Comparison of ENCODE assay signal across 8 cellular contexts in the genomic region with DNA sequence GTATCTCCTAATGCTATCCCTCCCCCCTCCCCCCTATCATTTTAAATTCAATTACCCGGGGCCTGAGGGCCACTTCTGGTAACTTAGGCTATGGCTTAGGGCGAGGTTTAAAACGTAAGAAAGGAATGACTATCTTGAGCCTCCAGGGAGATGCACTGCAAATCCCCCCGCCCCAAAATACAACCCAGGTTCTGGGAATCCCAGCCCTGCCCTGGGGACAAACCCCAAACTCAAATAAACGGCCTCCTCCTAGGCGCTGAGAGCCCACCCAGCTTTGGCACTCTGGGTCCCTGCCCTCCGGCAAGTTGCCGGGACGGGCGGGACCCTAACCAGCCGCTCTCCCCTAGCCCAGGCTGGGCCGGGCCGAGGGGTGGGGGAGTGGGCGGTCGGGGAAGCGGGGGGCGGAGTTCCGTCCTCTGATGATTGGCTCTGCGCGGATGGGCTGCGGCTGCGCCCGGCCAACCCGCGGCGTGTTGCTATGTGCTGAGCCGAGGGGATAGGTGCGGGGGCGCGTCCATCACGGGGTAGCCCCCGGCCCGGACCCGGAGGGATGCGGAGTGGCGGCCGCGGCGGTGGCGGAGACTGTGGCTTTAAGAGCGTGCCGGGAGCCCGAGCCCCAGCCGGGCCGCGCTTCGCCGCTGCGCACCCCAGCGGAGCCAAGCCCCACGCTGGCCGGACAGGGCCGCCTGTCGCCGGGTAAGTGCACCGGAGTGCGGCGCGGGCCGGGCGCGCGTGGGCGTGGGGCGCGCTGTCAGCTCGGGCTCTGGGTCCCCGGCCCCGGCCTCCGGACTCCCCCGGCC. TPM values are rescaled to one million over a fixed set of nuclear protein-coding genes. Genes with fewer than 3 reads are reported as not detected.
A peak's percentile ranks its signal among the peaks of the same experiment; 100 is the strongest.
DNase-seq lines count a peak whose midpoint lies in the region; ATAC-seq, FAIRE-seq and TF ChIP-seq lines count a peak whose summit lies in the region.

A gene with protein sequence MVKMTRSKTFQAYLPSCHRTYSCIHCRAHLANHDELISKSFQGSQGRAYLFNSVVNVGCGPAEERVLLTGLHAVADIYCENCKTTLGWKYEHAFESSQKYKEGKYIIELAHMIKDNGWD (plus strand): TSS at position 527 of the 800 bp plus-strand sequence. CDS start 21,755 bp downstream, outside the sequence.

- H3K4me2 ChIP-seq in A549 (peak within 1 kb of the TSS; percentile 95), mammary epithelial cell (ENCODE audit: insufficient read depth, low read depth, low read length) (peak within 1 kb of the TSS; percentile 99)

- intact Hi-C loops in mammary epithelial cell (cut with micrococcal nuclease), result no loop called here

- peak; percentile 45; the same call in 1 of the 2 replicates for TF ChIP-seq POLR2A in A549 (IDR thresholded peaks at IDR 0.05; ENCODE audit: low read length)

- peak within 1 kb of the TSS; percentile 92 for H2AFZ ChIP-seq in mammary epithelial cell (ENCODE audit: low read depth, low read length)

- H3K4me3 ChIP-seq in A549 (peak within 1 kb of the TSS; percentile 99), WI38 (ENCODE audit: low read depth, low read length) (peak within 1 kb of the TSS; percentile 78), mammary epithelial cell (replicated peaks in 1 of 3; ENCODE audit: insufficient read depth in 1 of 3, low read depth in 2 of 3, low read length in 3 of 3) (peak within 1 kb of the TSS; percentile 79 to 89 (median 81)), iPS-20b (ENCODE audit: low read length) (peak within 1 kb of the TSS; percentile 72), skeletal muscle tissue (ENCODE audit: low read length in 3 of 3) (peak within 1 kb of the TSS; percentile 84 to 93 (median 88))

- peak within 1 kb of the TSS; percentile 75 to 87 for H3K27ac ChIP-seq in A549
- peak within 1 kb of the TSS; percentile 8 for H3K27ac ChIP-seq in mammary epithelial cell (ENCODE audit: insufficient read depth, low read depth, low read length)
- no peak within 1 kb of the TSS for H3K27ac ChIP-seq in iPS-20b (ENCODE audit: low read length)
- peak within 1 kb of the TSS; percentile 95 for H3K27ac ChIP-seq in skeletal muscle tissue (ENCODE audit: low read depth, low read length)

- H3K9ac ChIP-seq in mammary epithelial cell (ENCODE audit: insufficient read depth, low read length), result peak within 1 kb of the TSS; percentile 58
- H3K9ac ChIP-seq in iPS-20b (ENCODE audit: low read depth, low read length), result peak within 1 kb of the TSS; percentile 46; the same call in 1 of the 2 replicates
- H3K9ac ChIP-seq in skeletal muscle tissue (ENCODE audit: low read depth in 1 of 3, low read length in 3 of 3), result peak within 1 kb of the TSS; percentile 83 to 95 (median 94)

- H4K20me1 ChIP-seq in mammary epithelial cell (ENCODE audit: insufficient read depth, low read length), result no peaks in the 10 kb centered on the region

- TF ChIP-seq RAD21 in A549 (conservative IDR thresholded peaks at IDR 0.05 in 1 of 2, IDR thresholded peaks at IDR 0.05 in 1 of 2), result no peak

- DNase-seq in A549 (ENCODE audit: low read depth in 1 of 2, low spot score in 1 of 2), result peak; percentile 95 to 98
- peak; percentile 86 for DNase-seq in NCI-H2227 treated with DMSO at 0.1 percent for 48 hours (lab: John Stamatoyannopoulos, UW)
- peak; percentile 83 for DNase-seq in mammary epithelial cell

- peaks cover 40% of the 10 kb centered on the region for H3K4me1 ChIP-seq in A549
- H3K4me1 ChIP-seq in mammary epithelial cell (ENCODE audit: insufficient read depth, low read length), result peaks cover 24% of the 10 kb centered on the region
- H3K4me1 ChIP-seq in iPS-20b (ENCODE audit: insufficient read depth, low read length), result peaks cover 22% of the 10 kb centered on the region
- peaks cover 56 to 66% (median 57%) of the 10 kb centered on the region in 3 donors for H3K4me1 ChIP-seq in skeletal muscle tissue (ENCODE audit: control insufficient read depth in 3 of 3, insufficient read depth in 3 of 3, low read length in 3 of 3)

- FAIRE-seq in A549 (lab: Jason Lieb, UNC), result no peak

- TF ChIP-seq EP300 in A549 (IDR thresholded peaks at IDR 0.05), result no peak

- ATAC-seq in A549 (peak; percentile 85 to 97), GM18873 (IDR thresholded peaks at IDR 0.05; ENCODE audit: low FRiP score, unreplicated experiment) (peak; percentile 76), HG03139 (IDR thresholded peaks at IDR 0.05; ENCODE audit: unreplicated experiment) (peak; percentile 75)

- no peaks in the 10 kb centered on the region for H3K9me3 ChIP-seq in A549
- H3K9me3 ChIP-seq in mammary epithelial cell (replicated peaks; ENCODE audit: insufficient read depth, low read length), result no peaks in the 10 kb centered on the region
- H3K9me3 ChIP-seq in iPS-20b (ENCODE audit: insufficient read depth, low read depth, low read length), result no peaks in the 10 kb centered on the region
- no peaks in the 10 kb centered on the region for H3K9me3 ChIP-seq in skeletal muscle tissue (ENCODE audit: control insufficient read depth in 3 of 3, low read length in 3 of 3)

- in situ Hi-C loops in mammary epithelial cell (cut with MboI; ENCODE audit: low sequenced_read_pairs in 2 of 2), result no loop called here

- WGBS in A549 (ENCODE audit: missing lambda C conversion rate), result 3% methylated on average over 8 of the region's 71 CpGs
- 7% methylated on average over 5 of the region's 71 CpGs for WGBS in mammary epithelial cell (ENCODE audit: low coverage, missing lambda C conversion rate)

- H3K36me3 ChIP-seq in mammary epithelial cell (ENCODE audit: insufficient read depth, low read length), result no peaks in the 10 kb centered on the region
- H3K36me3 ChIP-seq in iPS-20b (ENCODE audit: insufficient read depth, low read depth, low read length), result no peaks in the 10 kb centered on the region
- H3K36me3 ChIP-seq in skeletal muscle tissue (ENCODE audit: control insufficient read depth in 3 of 3, insufficient read depth in 3 of 3, low read length in 3 of 3), result no peaks in the 10 kb centered on the region

- peaks cover 4% of the 10 kb centered on the region for H3K79me2 ChIP-seq in mammary epithelial cell (ENCODE audit: insufficient read depth, low read length)

- TF ChIP-seq CTCF in A549 (IDR thresholded peaks at IDR 0.05) (no peak; the same call in 2 of the 3 replicates), WI38 (IDR thresholded peaks at IDR 0.05; ENCODE audit: low read depth, low read length) (no peak), mammary epithelial cell (conservative IDR thresholded peaks at IDR 0.05 in 1 of 2, IDR thresholded peaks at IDR 0.05 in 1 of 2; ENCODE audit: extremely low read depth in 1 of 2, insufficient read depth in 1 of 2, low read depth in 1 of 2, low read length in 2 of 2) (no peak)

- CTCF ChIA-PET in A549 (lab: Yijun Ruan, JAX), result interaction anchor here (2.6 to 6.0 kb wide), 5 partner anchors 8 to 111 kb away, joined by 10 to 46 read pairs (median 20); no protein-coding TSS in a partner anchor
- CTCF ChIA-PET in mammary epithelial cell (lab: Charles Lee; ENCODE audit: low non-redundant PET), result no interaction called here

- no TSS peak for BruUV-seq in mammary epithelial cell (replicated peaks; lab: Mats Ljungman, UMichigan)

- dilution Hi-C loops in mammary epithelial cell (cut with HindIII; ENCODE audit: low sequenced_read_pairs), result no loop called here

- POLR2A ChIA-PET in A549 (lab: Yijun Ruan, JAX), result no interaction called here

- H3K27me3 ChIP-seq in mammary epithelial cell (ENCODE audit: insufficient read depth, low read length), result peaks cover 3% of the 10 kb centered on the region
- H3K27me3 ChIP-seq in iPS-20b (ENCODE audit: insufficient read depth, low read length), result peaks cover 29% of the 10 kb centered on the region
- no peaks in the 10 kb centered on the region for H3K27me3 ChIP-seq in skeletal muscle tissue (ENCODE audit: control insufficient read depth in 3 of 3, insufficient read depth in 3 of 3, low read length in 3 of 3)

TF ChIP-seq in A549, 52 proteins besides CTCF, POLR2A, EP300 and RAD21:
- 0 out of 5 replicates have a peak, but pooled peaks of 1 of the 2 experiments have one; percentile 41 for TF ChIP-seq JUN (IDR thresholded peaks at IDR 0.05)
- 0 out of 2 replicates have a peak, but pooled peaks have one; percentile 31 for TF ChIP-seq MAZ (IDR thresholded peaks at IDR 0.05; ENCODE audit: borderline replicate concordance, low read depth, low read length)
- TF ChIP-seq, protein P1, sequence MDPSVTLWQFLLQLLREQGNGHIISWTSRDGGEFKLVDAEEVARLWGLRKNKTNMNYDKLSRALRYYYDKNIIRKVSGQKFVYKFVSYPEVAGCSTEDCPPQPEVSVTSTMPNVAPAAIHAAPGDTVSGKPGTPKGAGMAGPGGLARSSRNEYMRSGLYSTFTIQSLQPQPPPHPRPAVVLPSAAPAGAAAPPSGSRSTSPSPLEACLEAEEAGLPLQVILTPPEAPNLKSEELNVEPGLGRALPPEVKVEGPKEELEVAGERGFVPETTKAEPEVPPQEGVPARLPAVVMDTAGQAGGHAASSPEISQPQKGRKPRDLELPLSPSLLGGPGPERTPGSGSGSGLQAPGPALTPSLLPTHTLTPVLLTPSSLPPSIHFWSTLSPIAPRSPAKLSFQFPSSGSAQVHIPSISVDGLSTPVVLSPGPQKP (IDR thresholded peaks at IDR 0.05; ENCODE audit: low read depth, low read length), result no peak
- TF ChIP-seq HEYL (CRISPR knock-in tag; IDR thresholded peaks at IDR 0.05), result no peak
- TF ChIP-seq, protein P2, sequence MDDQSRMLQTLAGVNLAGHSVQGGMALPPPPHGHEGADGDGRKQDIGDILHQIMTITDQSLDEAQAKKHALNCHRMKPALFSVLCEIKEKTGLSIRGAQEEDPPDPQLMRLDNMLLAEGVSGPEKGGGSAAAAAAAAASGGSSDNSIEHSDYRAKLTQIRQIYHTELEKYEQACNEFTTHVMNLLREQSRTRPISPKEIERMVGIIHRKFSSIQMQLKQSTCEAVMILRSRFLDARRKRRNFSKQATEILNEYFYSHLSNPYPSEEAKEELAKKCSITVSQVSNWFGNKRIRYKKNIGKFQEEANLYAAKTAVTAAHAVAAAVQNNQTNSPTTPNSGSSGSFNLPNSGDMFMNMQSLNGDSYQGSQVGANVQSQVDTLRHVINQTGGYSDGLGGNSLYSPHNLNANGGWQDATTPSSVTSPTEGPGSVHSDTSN (IDR thresholded peaks at IDR 0.05), result peak; percentile 98
- no peak for TF ChIP-seq ZFP36 (IDR thresholded peaks at IDR 0.05; ENCODE audit: borderline replicate concordance, partially characterized antibody)
- TF ChIP-seq PHF8 (IDR thresholded peaks at IDR 0.05; ENCODE audit: borderline replicate concordance, low read depth), result peak; percentile 36; the same call in 1 of the 2 replicates
- peak; percentile 93 for TF ChIP-seq RFX5 (IDR thresholded peaks at IDR 0.05)
TF ChIP-seq in A549: peak in this region for 5.

RNA-seq across cellular contexts. Expression of the gene that starts here (rescaled TPM):
- 8.2 and 9.6 TPM in 2 replicates for polyA plus RNA-seq in A549 (2011; rRNA removed)
- 0.94 and 1.3 TPM in 2 replicates for polyA plus RNA-seq in A549 (2012; cell fraction: cytosol; rRNA removed)
- 1.3 and 1.4 TPM in 2 replicates for polyA plus RNA-seq in A549 (2012; cell fraction: nucleus; rRNA removed)
- 2.2 to 5.4 TPM (median 4.7 TPM) in 3 replicates for polyA plus RNA-seq in A549 (2017; fragmentation: RNase III; extraction: RNeasy Plus Mini Kit Qiagen cat#74134 plus additional on column Dnase treatment)
- 13.4 and 20.6 TPM in 2 replicates for polyA minus RNA-seq in A549 (2011; rRNA and poly(A)+ RNA removed)
- total RNA-seq in mammary epithelial cell, result 1 to 10 TPM; 2.2 to 6.8 TPM
- 1.7 TPM for polyA plus RNA-seq in mammary epithelial cell
- polyA minus RNA-seq in mammary epithelial cell, result not detected
- total RNA-seq in skeletal muscle tissue, result 21.9 TPM
